1 cellular context compared by ENCODE assay signal in genomic region chr9:133030317-133031129, GRCh38.
TF ChIP-seq lines count a peak whose summit lies in the region.

GTF3C5 (plus strand) TSS chr9:133030997; CDS start chr9:133031012, 15 bp downstream.

TF ChIP-seq in HEK293, 187 proteins besides CTCF, POLR2A, EP300 and RAD21 (continued from another document and continues in another):
- TF ChIP-seq PBX3 (CRISPR knock-in tag; IDR thresholded peaks at IDR 0.05) = peak; percentile 87; the same call in 1 of the 2 replicates
- TF ChIP-seq TRIM28 (IDR thresholded peaks at IDR 0.05; ENCODE audit: borderline replicate concordance, low read length) = no peak
- no peak for TF ChIP-seq ZNF791 (tag by site-specific recombination; IDR thresholded peaks at IDR 0.05)
- TF ChIP-seq SP3 (tag by site-specific recombination; IDR thresholded peaks at IDR 0.05) = peak; percentile 81
- peak; percentile 52 for TF ChIP-seq ZNF449 (tag by site-specific recombination; IDR thresholded peaks at IDR 0.05)
- peak; percentile 42; the same call in 1 of the 2 replicates for TF ChIP-seq ZNF623 (tag by site-specific recombination; IDR thresholded peaks at IDR 0.05)
- peak; percentile 80; the same call in 1 of the 2 replicates for TF ChIP-seq ZFP41 (tag by site-specific recombination; IDR thresholded peaks at IDR 0.05; ENCODE audit: borderline replicate concordance)
- peak; percentile 90; the same call in 1 of the 2 replicates for TF ChIP-seq REPIN1 (tag by site-specific recombination; IDR thresholded peaks at IDR 0.05; ENCODE audit: low read depth)
- TF ChIP-seq ZBTB21 (tag by site-specific recombination; IDR thresholded peaks at IDR 0.05) = peak; percentile 64
- peak; percentile 96 for TF ChIP-seq ZNF660 (tag by site-specific recombination; IDR thresholded peaks at IDR 0.05)
- peak; percentile 60; the same call in 1 of the 2 replicates for TF ChIP-seq WT1 (tag by site-specific recombination; IDR thresholded peaks at IDR 0.05)
- TF ChIP-seq ZNF426 (tag by site-specific recombination; IDR thresholded peaks at IDR 0.05) = 0 out of 2 replicates have a peak, but pooled peaks have one; percentile 10
- peak; percentile 98 for TF ChIP-seq ZNF580 (tag by site-specific recombination; IDR thresholded peaks at IDR 0.05)
- no peak for TF ChIP-seq ZNF169 (tag by site-specific recombination; IDR thresholded peaks at IDR 0.05)
- TF ChIP-seq ZNF501 (tag by site-specific recombination; IDR thresholded peaks at IDR 0.05) = peak; percentile 100
- TF ChIP-seq ZNF18 (tag by site-specific recombination; IDR thresholded peaks at IDR 0.05) = peak; percentile 33; the same call in 1 of the 2 replicates
- peak; percentile 68; the same call in 1 of the 2 replicates for TF ChIP-seq ZBTB10 (tag by site-specific recombination; IDR thresholded peaks at IDR 0.05)
- TF ChIP-seq ZNF639 (tag by site-specific recombination; IDR thresholded peaks at IDR 0.05) = peak; percentile 99
- TF ChIP-seq KLF7 (tag by site-specific recombination; IDR thresholded peaks at IDR 0.05; ENCODE audit: borderline replicate concordance) = peak; percentile 99
- peak; percentile 73; the same call in 1 of the 2 replicates for TF ChIP-seq AEBP2 (tag by site-specific recombination; IDR thresholded peaks at IDR 0.05; ENCODE audit: borderline replicate concordance)
- peak; percentile 17; the same call in 1 of the 2 replicates for TF ChIP-seq ZNF16 (tag by site-specific recombination; IDR thresholded peaks at IDR 0.05; ENCODE audit: low read depth)
- no peak for TF ChIP-seq ZNF707 (tag by site-specific recombination; IDR thresholded peaks at IDR 0.05)
- TF ChIP-seq SALL2 (tag by site-specific recombination; IDR thresholded peaks at IDR 0.05; ENCODE audit: borderline replicate concordance) = 0 out of 2 replicates have a peak, but pooled peaks have one; percentile 83
- TF ChIP-seq ZSCAN16 (tag by site-specific recombination; IDR thresholded peaks at IDR 0.05) = peak; percentile 61; the same call in 1 of the 2 replicates
- TF ChIP-seq MEIS1 (CRISPR knock-in tag; IDR thresholded peaks at IDR 0.05; ENCODE audit: borderline replicate concordance) = 0 out of 2 replicates have a peak, but pooled peaks have one; percentile 31
- peak; percentile 99 for TF ChIP-seq ZNF2 (tag by site-specific recombination; IDR thresholded peaks at IDR 0.05)
- TF ChIP-seq ZNF138 (tag by site-specific recombination; IDR thresholded peaks at IDR 0.05; ENCODE audit: borderline replicate concordance) = no peak
- 0 out of 2 replicates have a peak, but pooled peaks have one; percentile 41 for TF ChIP-seq ZNF513 (tag by site-specific recombination; IDR thresholded peaks at IDR 0.05)
- TF ChIP-seq ZNF391 (tag by site-specific recombination; IDR thresholded peaks at IDR 0.05; ENCODE audit: borderline replicate concordance, low read depth) = peak; percentile 99
- peak; percentile 64 for TF ChIP-seq ZBTB26 (tag by site-specific recombination; optimal IDR thresholded peaks at IDR 0.05)
- peak; percentile 85; the same call in 1 of the 2 replicates for TF ChIP-seq OVOL3 (tag by site-specific recombination; IDR thresholded peaks at IDR 0.05)
- TF ChIP-seq ZSCAN23 (tag by site-specific recombination; IDR thresholded peaks at IDR 0.05) = peak; percentile 98
- peak; percentile 65 for TF ChIP-seq KLF9 (tag by site-specific recombination; IDR thresholded peaks at IDR 0.05; ENCODE audit: low read depth)
- TF ChIP-seq IKZF3 (tag by site-specific recombination; IDR thresholded peaks at IDR 0.05) = peak; percentile 82
- TF ChIP-seq ELK4 (IDR thresholded peaks at IDR 0.05; ENCODE audit: borderline replicate concordance, low read depth, low read length) = no peak
- peak; percentile 99 for TF ChIP-seq ZXDB (tag by site-specific recombination; IDR thresholded peaks at IDR 0.05)
- no peak for TF ChIP-seq HIC1 (tag by site-specific recombination; IDR thresholded peaks at IDR 0.05)
- peak; percentile 67 for TF ChIP-seq GLIS2 (tag by site-specific recombination; IDR thresholded peaks at IDR 0.05)
- TF ChIP-seq TCF7L2 (IDR thresholded peaks at IDR 0.05; ENCODE audit: borderline replicate concordance, low read depth, low read length) = no peak
- peak; percentile 56; the same call in 1 of the 2 replicates for TF ChIP-seq ZEB2 (tag by site-specific recombination; IDR thresholded peaks at IDR 0.05)
- peak; percentile 98 for TF ChIP-seq GLI4 (tag by site-specific recombination; IDR thresholded peaks at IDR 0.05)
- TF ChIP-seq BCL6B (tag by site-specific recombination; IDR thresholded peaks at IDR 0.05) = 0 out of 2 replicates have a peak, but pooled peaks have one; percentile 27
